Comparison of ENCODE assay signal across 8 cellular contexts in the genomic region with DNA sequence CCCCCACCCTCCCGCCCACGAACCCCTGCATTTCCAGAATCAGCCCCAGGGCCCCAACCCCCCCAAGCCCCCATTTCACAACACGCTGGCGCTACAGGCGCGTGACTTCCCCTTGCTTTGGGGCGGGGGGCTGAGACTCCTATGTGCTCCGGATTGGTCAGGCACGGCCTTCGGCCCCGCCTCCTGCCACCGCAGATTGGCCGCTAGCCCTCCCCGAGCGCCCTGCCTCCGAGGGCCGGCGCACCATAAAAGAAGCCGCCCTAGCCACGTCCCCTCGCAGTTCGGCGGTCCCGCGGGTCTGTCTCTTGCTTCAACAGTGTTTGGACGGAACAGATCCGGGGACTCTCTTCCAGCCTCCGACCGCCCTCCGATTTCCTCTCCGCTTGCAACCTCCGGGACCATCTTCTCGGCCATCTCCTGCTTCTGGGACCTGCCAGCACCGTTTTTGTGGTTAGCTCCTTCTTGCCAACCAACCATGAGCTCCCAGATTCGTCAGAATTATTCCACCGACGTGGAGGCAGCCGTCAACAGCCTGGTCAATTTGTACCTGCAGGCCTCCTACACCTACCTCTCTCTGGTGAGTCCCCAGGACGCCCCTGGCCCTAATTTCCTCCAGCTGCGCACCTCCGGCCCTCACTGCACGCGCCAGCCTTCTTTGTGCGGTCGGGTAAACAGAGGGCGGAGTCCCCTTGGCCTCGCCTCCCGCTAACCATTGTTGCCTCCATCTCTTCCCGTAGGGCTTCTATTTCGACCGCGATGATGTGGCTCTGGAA. TPM values are rescaled to one million over a fixed set of nuclear protein-coding genes. Genes with fewer than 3 reads are reported as not detected.
DNase-seq lines count a peak whose midpoint lies in the region; ATAC-seq, FAIRE-seq and TF ChIP-seq lines count a peak whose summit lies in the region.

A gene (plus strand): TSS at position 277 of the 773 bp plus-strand sequence. CDS start 199 bp downstream, at position 476.

- no peaks in the 10 kb centered on the region for H3K9me2 ChIP-seq in OCI-LY7 (ENCODE audit: insufficient read depth, low read length)

- peaks cover 61% of the 10 kb centered on the region for H3K4me1 ChIP-seq in OCI-LY7 (ENCODE audit: insufficient read depth, low read length, poor library complexity, severe bottlenecking)

- H3K36me3 ChIP-seq in OCI-LY7 (ENCODE audit: insufficient read depth, low read length), result peaks cover 41% of the 10 kb centered on the region

- H3K79me2 ChIP-seq in OCI-LY7 (ENCODE audit: insufficient read depth, low read depth, low read length), result peaks cover 17% of the 10 kb centered on the region; the same call in 1 of the 2 replicates

- DNase-seq in Calu3, result peak; percentile 97
- DNase-seq in HuH-7 (ENCODE audit: low spot score), result peak; percentile 94
- peak; percentile 97 for DNase-seq in OCI-LY7 (ENCODE audit: low spot score)
- DNase-seq in activated CD8-positive, alpha-beta memory T cell treated with anti-CD3 and anti-CD28 coated beads, Interleukin-2, amount 50 U/mL, for 48 hours, result peak; percentile 97
- peak; percentile 99 for DNase-seq in midbrain (lab: John Stamatoyannopoulos, UW)
- DNase-seq in stimulated activated CD8-positive, alpha-beta memory T cell treated with anti-CD3 and anti-CD28 coated beads, Interleukin-15, amount 100 ng/mL, for 48 hours (ENCODE audit: low read depth in 2 of 2), result peak; percentile 92 to 93

- H3K27ac ChIP-seq in OCI-LY7 (ENCODE audit: low read depth, low read length, poor library complexity, severe bottlenecking), result peak within 1 kb of the TSS; percentile 54

- CTCF ChIA-PET in Calu3 (lab: Charles Lee) (interaction anchor here (0.7 to 1.2 kb wide), 2 partner anchors 111 to 122 kb away, joined by 3 read pairs; no protein-coding TSS in a partner anchor), OCI-LY7 (lab: Charles Lee; ENCODE audit: unreplicated experiment) (no interaction called here)

- no peaks in the 10 kb centered on the region for H3K27me3 Mint-ChIP-seq in Calu3 (ENCODE audit: unreplicated experiment)

- H3K9me3 ChIP-seq in OCI-LY7 (ENCODE audit: low read length), result no peaks in the 10 kb centered on the region

- H3K4me2 ChIP-seq in OCI-LY7 (ENCODE audit: low read length), result peak within 1 kb of the TSS; percentile 99

- H2AFZ ChIP-seq in OCI-LY7 (ENCODE audit: low read length), result no peak within 1 kb of the TSS; the same call in 1 of the 2 replicates

- BruUV-seq in Calu3 (replicated peaks; lab: Mats Ljungman, UMichigan) (no TSS peak), OCI-LY7 (replicated peaks; lab: Mats Ljungman, UMichigan) (no TSS peak)

- ATAC-seq in GM21447 (IDR thresholded peaks at IDR 0.05; ENCODE audit: unreplicated experiment), result peak; percentile 35

- H3K27ac Mint-ChIP-seq in Calu3 (ENCODE audit: unreplicated experiment), result peak within 1 kb of the TSS; percentile 99

- no peak for TF ChIP-seq CTCF in Calu3 (IDR thresholded peaks at IDR 0.05; ENCODE audit: unreplicated experiment)
- TF ChIP-seq CTCF in OCI-LY7 (conservative IDR thresholded peaks at IDR 0.05; ENCODE audit: low read length), result no peak

- POLR2A ChIA-PET in OCI-LY7 (lab: Charles Lee), result interaction anchor here (0.6 to 1.0 kb wide), 3 partner anchors 11 to 65 kb away, joined by 3 to 4 read pairs (median 4); a partner anchor contains a TSS

- H3K9me3 Mint-ChIP-seq in Calu3 (ENCODE audit: low read depth, unreplicated experiment), result no peaks in the 10 kb centered on the region

- peaks cover 96% of the 10 kb centered on the region for H3K36me3 Mint-ChIP-seq in Calu3 (ENCODE audit: insufficient read depth, unreplicated experiment)

- peaks cover 50% of the 10 kb centered on the region for H3K4me1 Mint-ChIP-seq in Calu3 (ENCODE audit: low read depth, unreplicated experiment)

- intact Hi-C loops in Calu3 (cut with micrococcal nuclease; ENCODE audit: unreplicated experiment) (loop anchor here (2.0 to 5.0 kb wide), 2 partner anchors 90 to 328 kb away; a partner anchor contains a TSS), OCI-LY7 (cut with micrococcal nuclease; ENCODE audit: unreplicated experiment) (loop anchor here (1.0 kb wide), 1 partner anchor 92 kb away; no protein-coding TSS in a partner anchor)

- no peaks in the 10 kb centered on the region for H4K20me1 ChIP-seq in OCI-LY7 (ENCODE audit: insufficient read depth, low read length)

- FAIRE-seq in endometrium (lab: Jason Lieb, UNC), result peak; percentile 61

- H3K4me3 Mint-ChIP-seq in Calu3 (ENCODE audit: low read depth, unreplicated experiment), result peak within 1 kb of the TSS; percentile 98

- peak within 1 kb of the TSS; percentile 73 for H3K4me3 ChIP-seq in OCI-LY7 (ENCODE audit: low read depth, low read length, poor library complexity, severe bottlenecking)

RNA-seq across cellular contexts. Expression of the gene that starts here (rescaled TPM):
- total RNA-seq in Calu3 (2022) (1,459 and 1,979 TPM in 2 replicates), OCI-LY7 (2022) (438 and 467 TPM in 2 replicates)
- 562 and 602 TPM in 2 replicates for total RNA-seq in OCI-LY7 (2014; rRNA removed; shearing (Covaris generic))

Comparison
In these comparisons a context has a peak if more than half of its experiments do, and no peak if none do; other contexts are left out.
1. Peak in every context shown above with its lines: DNase-seq, ATAC-seq, H3K4me3 ChIP-seq and H3K27ac ChIP-seq.